Comparison of ENCODE assay signal across 14 cellular contexts in genomic region chr21:30996728-30997127, GRCh38. TPM values are rescaled to one million over a fixed set of nuclear protein-coding genes. Genes with fewer than 3 reads are reported as not detected.
DNase-seq lines count a peak whose midpoint lies in the region; ATAC-seq and TF ChIP-seq lines count a peak whose summit lies in the region.
"Had no signal": no experiment of that assay in that cellular context is flagged by ENCODE, and none has a peak within 500 bp of the region (broad histone marks: within the 10 kb centered on the region; RNA-seq: fewer than 3 reads in every experiment).

No MANE protein-coding gene starts in this region.

- no peaks in the 10 kb centered on the region for H3K36me3 ChIP-seq in MG63
- H3K36me3 ChIP-seq in OCI-LY7 (ENCODE audit: insufficient read depth, low read length), result no peaks in the 10 kb centered on the region
- H3K36me3 ChIP-seq in PC-9 (ENCODE audit: low read depth), result no peaks in the 10 kb centered on the region
- H3K36me3 ChIP-seq: BE2C had no signal

- H3K9me2 ChIP-seq in OCI-LY7 (ENCODE audit: insufficient read depth, low read length) (no peaks in the 10 kb centered on the region), PC-9 (ENCODE audit: insufficient read depth) (no peaks in the 10 kb centered on the region)

- no peaks in the 10 kb centered on the region for H3K4me1 ChIP-seq in OCI-LY7 (ENCODE audit: insufficient read depth, low read length, poor library complexity, severe bottlenecking)
- H3K4me1 ChIP-seq in PC-9 (replicated peaks; ENCODE audit: insufficient read depth), result no peaks in the 10 kb centered on the region
- H3K4me1 ChIP-seq: BE2C, Caco-2 had no signal

- no TSS peak for BruUV-seq in OCI-LY7 (replicated peaks; lab: Mats Ljungman, UMichigan)
- no TSS peak for BruUV-seq in PC-9 (replicated peaks; lab: Mats Ljungman, UMichigan)

- H3K4me3 Mint-ChIP-seq in WTC11, result no peak overlapping the region
- H3K4me3 Mint-ChIP-seq: CD4-positive, alpha-beta T cell; H9 had no signal

- intact Hi-C loops in OCI-LY7 (cut with micrococcal nuclease; ENCODE audit: unreplicated experiment) (no loop called here), PC-9 (cut with micrococcal nuclease; ENCODE audit: unreplicated experiment) (no loop called here)

- no peak for TF ChIP-seq CTCF in WTC11 (IDR thresholded peaks at IDR 0.05)
- no peak for TF ChIP-seq CTCF in OCI-LY7 (conservative IDR thresholded peaks at IDR 0.05; ENCODE audit: low read length)
- TF ChIP-seq CTCF in PC-9 (conservative IDR thresholded peaks at IDR 0.05), result no peak

- no peaks in the 10 kb centered on the region for H3K9me3 Mint-ChIP-seq in WTC11
- H3K9me3 Mint-ChIP-seq: CD4-positive, alpha-beta T cell; H9 had no signal

- H3K27me3 ChIP-seq in MG63 (no peaks in the 10 kb centered on the region), PC-9 (ENCODE audit: insufficient read depth, low read depth) (peaks cover 12% of the 10 kb centered on the region)
- H3K27me3 ChIP-seq: BE2C had no signal

- peaks cover 25% of the 10 kb centered on the region for H3K4me1 Mint-ChIP-seq in WTC11

- H3K36me3 Mint-ChIP-seq in WTC11, result no peaks in the 10 kb centered on the region

- DNase-seq in MG63 (peak; percentile 26), WTC11 (ENCODE audit: low spot score) (no peak), kidney tubule cell (ENCODE audit: low spot score) (peak; percentile 14), OCI-LY7 (ENCODE audit: low spot score) (no peak), PC-9 (no peak)
- DNase-seq in activated T-cell treated with anti-CD3 and anti-CD28 coated beads, Interleukin-2, amount 50 U/mL, for 48 hours, result no peak
- DNase-seq: ACHN; BE2C; Caco-2; CD4-positive, alpha-beta T cell; H9 had no signal

- H4K20me1 ChIP-seq in OCI-LY7 (ENCODE audit: insufficient read depth, low read length), result no peaks in the 10 kb centered on the region
- H4K20me1 ChIP-seq in PC-9 (ENCODE audit: insufficient read depth), result no peaks in the 10 kb centered on the region

- H3K4me3 ChIP-seq in MG63, result no peak overlapping the region
- no peak overlapping the region for H3K4me3 ChIP-seq in OCI-LY7 (ENCODE audit: low read depth, low read length, poor library complexity, severe bottlenecking)
- no peak overlapping the region for H3K4me3 ChIP-seq in PC-9

- H3K4me2 ChIP-seq in OCI-LY7 (ENCODE audit: low read length), result no peak overlapping the region
- no peak overlapping the region for H3K4me2 ChIP-seq in PC-9

- no peak overlapping the region for H2AFZ ChIP-seq in OCI-LY7 (ENCODE audit: low read length)
- H2AFZ ChIP-seq in PC-9, result no peak overlapping the region

- ATAC-seq in WTC11, result no peak; the same call in 1 of the 2 replicates

- H3K9me3 ChIP-seq in MG63 (no peaks in the 10 kb centered on the region), OCI-LY7 (ENCODE audit: low read length) (no peaks in the 10 kb centered on the region), PC-9 (ENCODE audit: insufficient read depth, low read depth) (no peaks in the 10 kb centered on the region)
- H3K9me3 ChIP-seq: BE2C, Caco-2 had no signal

- no peaks in the 10 kb centered on the region for H3K27me3 Mint-ChIP-seq in WTC11 (ENCODE audit: low read depth)

- CTCF ChIA-PET in WTC11 (lab: Charles Lee) (interaction anchor here (1.4 kb wide), 1 partner anchor 15 kb away, joined by 4 read pairs; no protein-coding TSS in a partner anchor), OCI-LY7 (lab: Charles Lee; ENCODE audit: unreplicated experiment) (no interaction called here), PC-9 (lab: Charles Lee) (no interaction called here)

- H3K79me2 ChIP-seq in OCI-LY7 (ENCODE audit: insufficient read depth, low read depth, low read length) (no peaks in the 10 kb centered on the region), PC-9 (ENCODE audit: low read depth) (no peaks in the 10 kb centered on the region)

- POLR2A ChIA-PET in WTC11 (lab: Charles Lee) (no interaction called here), OCI-LY7 (lab: Charles Lee) (no interaction called here), PC-9 (lab: Charles Lee; ENCODE audit: unreplicated experiment) (no interaction called here)

- H3K27ac ChIP-seq in OCI-LY7 (ENCODE audit: low read depth, low read length, poor library complexity, severe bottlenecking) (no peak overlapping the region), PC-9 (no peak overlapping the region)
- H3K27ac ChIP-seq: C4-2B had no signal

- no peaks in the 10 kb centered on the region for H3F3A ChIP-seq in PC-9 (ENCODE audit: insufficient read depth, low read depth)

- H3K27ac Mint-ChIP-seq in WTC11, result peak overlapping the region; percentile 50; the same call in 1 of the 2 replicates
- H3K27ac Mint-ChIP-seq: CD4-positive, alpha-beta T cell; H9 had no signal

TF ChIP-seq in WTC11, 78 proteins besides CTCF, POLR2A, EP300 and RAD21:
- no peak for TF ChIP-seq PREB (CRISPR knock-in tag; IDR thresholded peaks at IDR 0.05; ENCODE audit: borderline replicate concordance)
- no peak for TF ChIP-seq SMAD4 (CRISPR knock-in tag; IDR thresholded peaks at IDR 0.05)
- no peak for TF ChIP-seq MYBL2 (CRISPR knock-in tag; IDR thresholded peaks at IDR 0.05)
- no peak for TF ChIP-seq ZNF219 (CRISPR knock-in tag; IDR thresholded peaks at IDR 0.05; ENCODE audit: borderline replicate concordance)
- no peak for TF ChIP-seq TEAD1 (CRISPR knock-in tag; IDR thresholded peaks at IDR 0.05)
- no peak for TF ChIP-seq CBFB (CRISPR knock-in tag; IDR thresholded peaks at IDR 0.05; ENCODE audit: low read depth)
- no peak for TF ChIP-seq MAX (CRISPR knock-in tag; IDR thresholded peaks at IDR 0.05)
- TF ChIP-seq ZSCAN18 (CRISPR knock-in tag; IDR thresholded peaks at IDR 0.05), result no peak

RNA-seq across cellular contexts. Expression of gene KRTAP19-8, which starts 41.5 kb away (rescaled TPM):
- not detected in 2 replicates for total RNA-seq in MG63 (2014; rRNA removed; shearing (Covaris generic); ENCODE audit: low replicate concordance)
- total RNA-seq in WTC11 (2021) (not detected in 3 replicates), OCI-LY7 (2022) (not detected in 2 replicates), PC-9 (2021) (not detected in 2 replicates)
- not detected in 2 replicates for total RNA-seq in OCI-LY7 (2014; rRNA removed; shearing (Covaris generic))
- total RNA-seq: Caco-2; CD4-positive, alpha-beta T cell; H1; H9; HT-29 had no signal

Comparison
In these comparisons a context has a peak if more than half of its experiments do, and no peak if none do; other contexts are left out.
1. DNase-seq: peak in MG63 (single experiment) and kidney tubule cell (single experiment); none in WTC11 (single experiment), activated T-cell treated with anti-CD3 and anti-CD28 coated beads, Interleukin-2, amount 50 U/mL, for 48 hours (0 of 2), OCI-LY7 (single experiment) and PC-9 (0 of 2).